ENCODE assay signal across 21 cellular contexts in genomic region chr12:72432037-72432604, GRCh38.
"Had no signal": no experiment of that assay in that cellular context is flagged by ENCODE, and none has a peak within 500 bp of the region (broad histone marks: within the 10 kb centered on the region; RNA-seq: fewer than 3 reads in every experiment).

No MANE protein-coding gene starts in this region.

- DNase-seq: activated CD4-positive, alpha-beta T cell treated with anti-CD3 and anti-CD28 coated beads, Interleukin-2, amount 50 U/mL, for 4 hours; activated CD4-positive, CD25-positive, alpha-beta regulatory T cell treated with anti-CD3 and anti-CD28 coated beads, Interleukin-2, amount 50 U/mL, for 72 hours; activated naive CD4-positive, alpha-beta T cell; activated naive CD8-positive, alpha-beta T cell treated with anti-CD3 and anti-CD28 coated beads, Interleukin-2, amount 10 ng/mL, durations not matched to agents 7 days and 5 days; activated T-cell treated with anti-CD3 and anti-CD28 coated beads for 4 hours; brain microvascular endothelial cell; effector memory CD8-positive, alpha-beta T cell; lower lobe of right lung; midbrain; naive thymus-derived CD4-positive, alpha-beta T cell; stimulated activated CD4-positive, alpha-beta T cell treated with anti-CD3 and anti-CD28 coated beads, Interleukin-4, amount 100 ng/mL, for 4 hours; stimulated activated CD8-positive, alpha-beta memory T cell treated with anti-CD3 and anti-CD28 coated beads, Interleukin-4, amount 100 ng/mL, for 48 hours; stimulated activated naive CD8-positive, alpha-beta T cell treated with anti-CD3 and anti-CD28 coated beads, Interleukin-15, Interleukin-2, amounts not matched to agents 100 U/mL and 50 U/mL, for 24 hours had no signal

- FAIRE-seq: frontal cortex had no signal

- H3K9me3 ChIP-seq: lower lobe of right lung, neutrophil, right atrium auricular region had no signal

- H3K27me3 Mint-ChIP-seq: activated naive CD8-positive, alpha-beta T cell treated with anti-CD3 and anti-CD28 coated beads, Interleukin-2, amount 10 ng/mL, durations not matched to agents 7 days and 5 days; central memory CD8-positive, alpha-beta T cell; effector memory CD8-positive, alpha-beta T cell; naive thymus-derived CD4-positive, alpha-beta T cell; type B pancreatic cell had no signal

- H3K27ac ChIP-seq: brain microvascular endothelial cell, epithelial cell of prostate, heart left ventricle, lower lobe of right lung, neutrophil, right atrium auricular region, skin epidermis had no signal

- H3K4me3 Mint-ChIP-seq: activated naive CD8-positive, alpha-beta T cell treated with anti-CD3 and anti-CD28 coated beads, Interleukin-2, amount 10 ng/mL, durations not matched to agents 7 days and 5 days; central memory CD8-positive, alpha-beta T cell; effector memory CD8-positive, alpha-beta T cell; naive thymus-derived CD4-positive, alpha-beta T cell; type B pancreatic cell had no signal

- ATAC-seq: effector memory CD8-positive, alpha-beta T cell; heart left ventricle; lower lobe of right lung; naive thymus-derived CD4-positive, alpha-beta T cell; stimulated activated naive CD8-positive, alpha-beta T cell treated with anti-CD3 and anti-CD28 coated beads, Interleukin-15, Interleukin-2, amounts not matched to agents 100 U/mL and 50 U/mL, for 24 hours had no signal

- H3K9me3 Mint-ChIP-seq: type B pancreatic cell had no signal

- H3K4me1 Mint-ChIP-seq: activated naive CD8-positive, alpha-beta T cell treated with anti-CD3 and anti-CD28 coated beads, Interleukin-2, amount 10 ng/mL, durations not matched to agents 7 days and 5 days; central memory CD8-positive, alpha-beta T cell; naive thymus-derived CD4-positive, alpha-beta T cell had no signal

- H3K27me3 ChIP-seq: brain microvascular endothelial cell, heart left ventricle, neutrophil, right atrium auricular region had no signal

- H3K36me3 ChIP-seq: brain microvascular endothelial cell, heart left ventricle, lower lobe of right lung, neutrophil, right atrium auricular region had no signal

- H3K4me1 ChIP-seq: heart left ventricle, lower lobe of right lung, right atrium auricular region had no signal

- H3K27ac Mint-ChIP-seq: activated naive CD8-positive, alpha-beta T cell treated with anti-CD3 and anti-CD28 coated beads, Interleukin-2, amount 10 ng/mL, durations not matched to agents 7 days and 5 days; effector memory CD8-positive, alpha-beta T cell; naive thymus-derived CD4-positive, alpha-beta T cell; type B pancreatic cell had no signal

- H3K4me3 ChIP-seq: heart left ventricle, lower lobe of right lung, right atrium auricular region, skin epidermis had no signal

- H3K36me3 Mint-ChIP-seq: activated naive CD8-positive, alpha-beta T cell treated with anti-CD3 and anti-CD28 coated beads, Interleukin-2, amount 10 ng/mL, durations not matched to agents 7 days and 5 days; naive thymus-derived CD4-positive, alpha-beta T cell; type B pancreatic cell had no signal
